26 cellular contexts compared by ENCODE assay signal in genomic region chr15:59444082-59444835, GRCh38. TPM values are rescaled to one million over a fixed set of nuclear protein-coding genes. Genes with fewer than 3 reads are reported as not detected.
"Had no signal": no experiment of that assay in that cellular context is flagged by ENCODE, and none has a peak within 500 bp of the region (broad histone marks: within the 10 kb centered on the region; RNA-seq: fewer than 3 reads in every experiment).

No MANE protein-coding gene starts in this region.

- H3K36me3 ChIP-seq: adrenal gland, ascending aorta, brain microvascular endothelial cell, left ventricle myocardium inferior, neutrophil, pancreas, stomach had no signal

- H3K27me3 ChIP-seq: adrenal gland, ascending aorta, brain microvascular endothelial cell, pancreas, stomach, testis had no signal

- H3K4me3 ChIP-seq: adrenal gland, left ventricle myocardium inferior, pancreas, psoas muscle, skin epidermis, stomach, testis had no signal

- H3K4me1 ChIP-seq: adrenal gland, foreskin keratinocyte, left ventricle myocardium inferior, pancreas, psoas muscle, testis had no signal

- H3K9me3 ChIP-seq: adrenal gland, ascending aorta, left ventricle myocardium inferior, neutrophil, pancreas, psoas muscle, stomach, testis had no signal

- ATAC-seq: activated CD4-positive, alpha-beta T cell treated with anti-CD3 and anti-CD28 coated beads for 36 hours; activated CD8-positive, alpha-beta memory T cell treated with anti-CD3 and anti-CD28 coated beads, Interleukin-2, amount 10 ng/mL, durations not matched to agents 7 days and 5 days; activated CD8-positive, alpha-beta T cell treated with anti-CD3 and anti-CD28 coated beads for 36 hours; activated T-helper 17 cell treated with anti-CD3 and anti-CD28 coated beads, Interleukin-2, amount 50 U/mL, for 72 hours; foreskin keratinocyte; natural killer cell; pancreas; psoas muscle; right cardiac atrium had no signal

- H3K27ac ChIP-seq: adrenal gland, ascending aorta, brain microvascular endothelial cell, foreskin keratinocyte, left ventricle myocardium inferior, neutrophil, pancreas, psoas muscle, skin epidermis, stomach, testis had no signal

- DNase-seq: activated B cell treated with CpG ODN at 0.5 μM for 24 hours; activated CD4-positive, alpha-beta T cell treated with anti-CD3 and anti-CD28 coated beads for 36 hours; activated CD8-positive, alpha-beta memory T cell treated with anti-CD3 and anti-CD28 coated beads, Interleukin-2, amount 10 ng/mL, durations not matched to agents 7 days and 5 days; activated CD8-positive, alpha-beta T cell treated with anti-CD3 and anti-CD28 coated beads for 36 hours; activated naive CD4-positive, alpha-beta T cell; activated T-cell treated with anti-CD3 and anti-CD28 coated beads for 4 hours; adrenal gland; brain microvascular endothelial cell; dermis blood vessel endothelial cell; effector CD8-positive, alpha-beta T cell; foreskin keratinocyte; left ventricle myocardium inferior; midbrain; natural killer cell; pancreas; psoas muscle; right cardiac atrium; stimulated activated CD4-positive, alpha-beta T cell treated with anti-CD3 and anti-CD28 coated beads, Interleukin-1b, Interleukin-23, amount 100 ng/mL, for 48 hours; stomach; T-helper 9 cell; testis had no signal

RNA-seq across cellular contexts. Expression of gene FAM81A, which starts 6.3 kb away (rescaled TPM):
- total RNA-seq: activated T-helper 17 cell treated with anti-CD3 and anti-CD28 coated beads, Interleukin-2, amount 50 U/mL, for 72 hours; ascending aorta; dermis blood vessel endothelial cell; lung microvascular endothelial cell had no signal
